ENCODE assay signal across 16 cellular contexts in genomic region chr9:114409103-114409780, GRCh38.
DNase-seq lines count a peak whose midpoint lies in the region; ATAC-seq and TF ChIP-seq lines count a peak whose summit lies in the region.
"Had no signal": no experiment of that assay in that cellular context is flagged by ENCODE, and none has a peak within 500 bp of the region (broad histone marks: within the 10 kb centered on the region; RNA-seq: fewer than 3 reads in every experiment).

No MANE protein-coding gene starts in this region.

- DNase-seq in AG09319 (ENCODE audit: extremely low read depth, low read depth), result peak; percentile 11
- DNase-seq in GM12865 (ENCODE audit: low read depth), result peak; percentile 60
- peak; percentile 18 for DNase-seq in NOMO-1 treated with dmso at 0.1 percent for 144 hours (lab: John Stamatoyannopoulos, UW; ENCODE audit: unreplicated experiment)
- DNase-seq in activated T-cell treated with anti-CD3 and anti-CD28 coated beads, Interleukin-2, amount 50 U/mL, for 1 hour, result no peak
- no peak for DNase-seq in NCI-H446 (lab: John Stamatoyannopoulos, UW)
- DNase-seq: activated B cell treated with CpG ODN at 0.5 μM for 24 hours; activated T-cell treated with anti-CD3 and anti-CD28 coated beads, Interleukin-2, amount 50 U/mL, for 4 hours; H7; NCI-H2107; Right ventricle myocardium superior had no signal

- no peaks in the 10 kb centered on the region for H3K27me3 Mint-ChIP-seq in dendritic cell treated with granulocyte-macrophage colony-stimulating factor and Interleukin-4, amounts not matched to agents 40 ng/mL and 50 ng/mL, for 4 days
- H3K27me3 Mint-ChIP-seq: activated B cell treated with CpG ODN at 0.5 μM for 24 hours; brain; memory B cell; stimulated activated memory B cell treated with anti-CD40 and anti-IgM and Interleukin-4, amounts not matched to agents 10 μg/mL and 1 μg/mL and 100 μg/mL, for 72 hours had no signal

- H3K9me3 Mint-ChIP-seq in dendritic cell treated with granulocyte-macrophage colony-stimulating factor and Interleukin-4, amounts not matched to agents 40 ng/mL and 50 ng/mL, for 4 days, result no peaks in the 10 kb centered on the region
- H3K9me3 Mint-ChIP-seq: activated B cell treated with CpG ODN at 0.5 μM for 24 hours; activated T-cell treated with anti-CD3 and anti-CD28 coated beads, Interleukin-2, amount 50 U/mL, for 4 hours; brain; memory B cell; stimulated activated memory B cell treated with anti-CD40 and anti-IgM and Interleukin-4, amounts not matched to agents 10 μg/mL and 1 μg/mL and 100 μg/mL, for 72 hours had no signal

- no peak for ATAC-seq in HG03432 (IDR thresholded peaks at IDR 0.05; ENCODE audit: unreplicated experiment)
- no peak for ATAC-seq in GM18505 (IDR thresholded peaks at IDR 0.05; ENCODE audit: unreplicated experiment)
- ATAC-seq: activated T-cell treated with anti-CD3 and anti-CD28 coated beads, Interleukin-2, amount 50 U/mL, for 4 hours; stimulated activated memory B cell treated with anti-CD40 and anti-IgM and Interleukin-4, amounts not matched to agents 10 μg/mL and 1 μg/mL and 100 μg/mL, for 72 hours had no signal

- intact Hi-C loops in dendritic cell treated with granulocyte-macrophage colony-stimulating factor and Interleukin-4, amounts not matched to agents 40 ng/mL and 50 ng/mL, for 4 days (cut with micrococcal nuclease), result loop anchor here (5.0 to 10.0 kb wide), 2 partner anchors 78 to 606 kb away; no protein-coding TSS in a partner anchor

- H3K4me3 ChIP-seq in GM12865 (ENCODE audit: low read depth, low read length), result no peak overlapping the region

- H3K27ac Mint-ChIP-seq in dendritic cell treated with granulocyte-macrophage colony-stimulating factor and Interleukin-4, amounts not matched to agents 40 ng/mL and 50 ng/mL, for 4 days, result peak overlapping the region; percentile 3
- H3K27ac Mint-ChIP-seq: activated B cell treated with CpG ODN at 0.5 μM for 24 hours; memory B cell; stimulated activated memory B cell treated with anti-CD40 and anti-IgM and Interleukin-4, amounts not matched to agents 10 μg/mL and 1 μg/mL and 100 μg/mL, for 72 hours had no signal

- H3K4me1 Mint-ChIP-seq in dendritic cell treated with granulocyte-macrophage colony-stimulating factor and Interleukin-4, amounts not matched to agents 40 ng/mL and 50 ng/mL, for 4 days (ENCODE audit: low read depth), result peaks cover 39% of the 10 kb centered on the region

- H3K36me3 Mint-ChIP-seq in dendritic cell treated with granulocyte-macrophage colony-stimulating factor and Interleukin-4, amounts not matched to agents 40 ng/mL and 50 ng/mL, for 4 days (ENCODE audit: low read depth), result no peaks in the 10 kb centered on the region
- H3K36me3 Mint-ChIP-seq: brain, memory B cell had no signal

- TF ChIP-seq POLR2A in GM18505 (IDR thresholded peaks at IDR 0.05; ENCODE audit: borderline replicate concordance, extremely low read depth, insufficient read depth, insufficient read length), result no peak

- TF ChIP-seq CTCF in AG09319 (IDR thresholded peaks at IDR 0.05; ENCODE audit: low read depth, low read length) (no peak), GM12865 (IDR thresholded peaks at IDR 0.05; ENCODE audit: insufficient read depth, low read depth, low read length, missing control alignments) (no peak)

- H3K4me3 Mint-ChIP-seq in dendritic cell treated with granulocyte-macrophage colony-stimulating factor and Interleukin-4, amounts not matched to agents 40 ng/mL and 50 ng/mL, for 4 days, result no peak overlapping the region
- H3K4me3 Mint-ChIP-seq: activated B cell treated with CpG ODN at 0.5 μM for 24 hours; activated T-cell treated with anti-CD3 and anti-CD28 coated beads, Interleukin-2, amount 50 U/mL, for 4 hours; brain; memory B cell; stimulated activated memory B cell treated with anti-CD40 and anti-IgM and Interleukin-4, amounts not matched to agents 10 μg/mL and 1 μg/mL and 100 μg/mL, for 72 hours had no signal

Comparison
In these comparisons a context has a peak if more than half of its experiments do, and no peak if none do; other contexts are left out.
1. DNase-seq: peak in AG09319 (single experiment), GM12865 (single experiment) and NOMO-1 treated with dmso at 0.1 percent for 144 hours (single experiment); none in activated T-cell treated with anti-CD3 and anti-CD28 coated beads, Interleukin-2, amount 50 U/mL, for 1 hour (single experiment) and NCI-H446 (0 of 2).